ENCODE assay signal across 23 cellular contexts in the genomic region with DNA sequence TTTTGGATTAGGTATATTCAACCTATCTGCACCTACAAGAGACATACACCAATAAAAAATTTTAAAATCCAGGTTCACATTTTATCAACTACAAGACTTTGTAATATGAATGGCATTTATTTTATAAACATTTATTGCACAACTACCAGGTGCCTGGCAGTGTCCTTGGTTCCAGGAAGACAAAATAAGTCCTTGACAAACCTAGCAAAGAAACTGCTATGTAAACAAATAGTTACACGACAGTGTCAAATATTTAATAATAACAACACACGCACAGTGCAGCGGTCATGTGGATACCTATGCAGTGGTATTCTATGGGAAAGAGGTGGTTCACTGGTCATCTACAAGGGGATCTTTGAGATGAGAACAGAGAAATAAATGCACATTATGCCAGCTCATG.
"Had no signal": no experiment of that assay in that cellular context is flagged by ENCODE, and none has a peak within 500 bp of the region (broad histone marks: within the 10 kb centered on the region; RNA-seq: fewer than 3 reads in every experiment).

No MANE protein-coding gene starts in this region.

- H3K4me3 Mint-ChIP-seq: activated naive CD4-positive, alpha-beta T cell treated with anti-CD3 and anti-CD28 coated beads, Interleukin-2, amount 10 ng/mL, durations not matched to agents 7 days and 5 days; activated naive CD8-positive, alpha-beta T cell treated with anti-CD3 and anti-CD28 coated beads, Interleukin-2, amount 50 U/mL, for 24 hours; natural killer cell treated with Interleukin-12 subunit alpha and Interleukin-12 subunit beta and Interleukin-15 and Interleukin-18, amount 100 ng/mL, for 72 hours; stimulated activated effector memory CD8-positive, alpha-beta T cell treated with anti-CD3 and anti-CD28 coated beads, Interleukin-12 subunit alpha, Interleukin-12 subunit beta, amount 100 ng/mL, for 72 hours; T-helper 1 cell treated with Interleukin-12 subunit alpha and Interleukin-12 subunit beta and Interleukin-4 antibody, amounts not matched to agents 30 μg/mL and 1 μg/mL, for 36 hours; type B pancreatic cell had no signal

- ATAC-seq: activated naive CD8-positive, alpha-beta T cell treated with anti-CD3 and anti-CD28 coated beads, Interleukin-2, amount 50 U/mL, for 24 hours; gastroesophageal sphincter; heart left ventricle; natural killer cell treated with Interleukin-12 subunit alpha and Interleukin-12 subunit beta and Interleukin-15 and Interleukin-18, amount 100 ng/mL, for 72 hours; stimulated activated effector memory CD8-positive, alpha-beta T cell treated with anti-CD3 and anti-CD28 coated beads, Interleukin-12 subunit alpha, Interleukin-12 subunit beta, amount 100 ng/mL, for 72 hours had no signal

- FAIRE-seq: endometrium had no signal

- H3K36me3 Mint-ChIP-seq: activated naive CD4-positive, alpha-beta T cell treated with anti-CD3 and anti-CD28 coated beads, Interleukin-2, amount 10 ng/mL, durations not matched to agents 7 days and 5 days; natural killer cell treated with Interleukin-12 subunit alpha and Interleukin-12 subunit beta and Interleukin-15 and Interleukin-18, amount 100 ng/mL, for 72 hours; stimulated activated effector memory CD8-positive, alpha-beta T cell treated with anti-CD3 and anti-CD28 coated beads, Interleukin-12 subunit alpha, Interleukin-12 subunit beta, amount 100 ng/mL, for 72 hours had no signal

- H3K36me3 ChIP-seq: gastroesophageal sphincter, neutrophil, right atrium auricular region had no signal

- H3K9me3 ChIP-seq: gastroesophageal sphincter, heart left ventricle, neutrophil, right atrium auricular region, testis had no signal

- H3K27ac ChIP-seq: gastroesophageal sphincter, heart left ventricle, neutrophil, right atrium auricular region, skin epidermis, testis had no signal

- H3K27me3 ChIP-seq: gastroesophageal sphincter, heart left ventricle, neutrophil, right atrium auricular region, testis had no signal

- H3K27me3 Mint-ChIP-seq: activated naive CD8-positive, alpha-beta T cell treated with anti-CD3 and anti-CD28 coated beads, Interleukin-2, amount 50 U/mL, for 24 hours; natural killer cell treated with Interleukin-12 subunit alpha and Interleukin-12 subunit beta and Interleukin-15 and Interleukin-18, amount 100 ng/mL, for 72 hours; type B pancreatic cell had no signal

- H3K4me1 Mint-ChIP-seq: activated naive CD4-positive, alpha-beta T cell treated with anti-CD3 and anti-CD28 coated beads, Interleukin-2, amount 10 ng/mL, durations not matched to agents 7 days and 5 days; activated naive CD8-positive, alpha-beta T cell treated with anti-CD3 and anti-CD28 coated beads, Interleukin-2, amount 50 U/mL, for 24 hours; stimulated activated effector memory CD8-positive, alpha-beta T cell treated with anti-CD3 and anti-CD28 coated beads, Interleukin-12 subunit alpha, Interleukin-12 subunit beta, amount 100 ng/mL, for 72 hours had no signal

- H3K27ac Mint-ChIP-seq: activated naive CD4-positive, alpha-beta T cell treated with anti-CD3 and anti-CD28 coated beads, Interleukin-2, amount 10 ng/mL, durations not matched to agents 7 days and 5 days; activated naive CD8-positive, alpha-beta T cell treated with anti-CD3 and anti-CD28 coated beads, Interleukin-2, amount 50 U/mL, for 24 hours; natural killer cell treated with Interleukin-12 subunit alpha and Interleukin-12 subunit beta and Interleukin-15 and Interleukin-18, amount 100 ng/mL, for 72 hours; stimulated activated effector memory CD8-positive, alpha-beta T cell treated with anti-CD3 and anti-CD28 coated beads, Interleukin-12 subunit alpha, Interleukin-12 subunit beta, amount 100 ng/mL, for 72 hours; T-helper 1 cell treated with Interleukin-12 subunit alpha and Interleukin-12 subunit beta and Interleukin-4 antibody, amounts not matched to agents 30 μg/mL and 1 μg/mL, for 36 hours; type B pancreatic cell had no signal

- H3K4me3 ChIP-seq: gastroesophageal sphincter, heart left ventricle, right atrium auricular region, skin epidermis, testis had no signal

- DNase-seq: activated CD4-positive, alpha-beta T cell treated with anti-CD3 and anti-CD28 coated beads, Interleukin-2, amount 50 U/mL, for 1 hour; activated CD4-positive, CD25-positive, alpha-beta regulatory T cell treated with anti-CD3 and anti-CD28 coated beads, Interleukin-2, amount 50 U/mL, for 72 hours; activated CD8-positive, alpha-beta memory T cell treated with anti-CD3 and anti-CD28 coated beads, Interleukin-2, amount 50 U/mL, for 48 hours; activated effector memory CD4-positive, alpha-beta T cell treated with Interleukin-2 at 50 U/mL for 16 hours; activated naive CD4-positive, alpha-beta T cell treated with anti-CD3 and anti-CD28 coated beads, Interleukin-2, amount 10 ng/mL, durations not matched to agents 7 days and 5 days; activated naive CD8-positive, alpha-beta T cell treated with anti-CD3 and anti-CD28 coated beads, Interleukin-2, amount 50 U/mL, for 24 hours; activated T-cell treated with anti-CD3 and anti-CD28 coated beads, Interleukin-2, amount 50 U/mL, for 48 hours; aorta; cerebellar nuclear complex; cortex of kidney; heart left ventricle; kidney glomerular epithelial cell; stimulated activated CD4-positive, alpha-beta T cell treated with anti-CD3 and anti-CD28 coated beads, Interleukin-4, amount 100 ng/mL, for 1 hour; testis had no signal

- H3K4me1 ChIP-seq: gastroesophageal sphincter had no signal

- H3K9me3 Mint-ChIP-seq: activated naive CD4-positive, alpha-beta T cell treated with anti-CD3 and anti-CD28 coated beads, Interleukin-2, amount 10 ng/mL, durations not matched to agents 7 days and 5 days; activated naive CD8-positive, alpha-beta T cell treated with anti-CD3 and anti-CD28 coated beads, Interleukin-2, amount 50 U/mL, for 24 hours; natural killer cell treated with Interleukin-12 subunit alpha and Interleukin-12 subunit beta and Interleukin-15 and Interleukin-18, amount 100 ng/mL, for 72 hours; stimulated activated effector memory CD8-positive, alpha-beta T cell treated with anti-CD3 and anti-CD28 coated beads, Interleukin-12 subunit alpha, Interleukin-12 subunit beta, amount 100 ng/mL, for 72 hours; T-helper 1 cell treated with Interleukin-12 subunit alpha and Interleukin-12 subunit beta and Interleukin-4 antibody, amounts not matched to agents 30 μg/mL and 1 μg/mL, for 36 hours; type B pancreatic cell had no signal
